1 cellular context compared by ENCODE assay signal in the genomic region with DNA sequence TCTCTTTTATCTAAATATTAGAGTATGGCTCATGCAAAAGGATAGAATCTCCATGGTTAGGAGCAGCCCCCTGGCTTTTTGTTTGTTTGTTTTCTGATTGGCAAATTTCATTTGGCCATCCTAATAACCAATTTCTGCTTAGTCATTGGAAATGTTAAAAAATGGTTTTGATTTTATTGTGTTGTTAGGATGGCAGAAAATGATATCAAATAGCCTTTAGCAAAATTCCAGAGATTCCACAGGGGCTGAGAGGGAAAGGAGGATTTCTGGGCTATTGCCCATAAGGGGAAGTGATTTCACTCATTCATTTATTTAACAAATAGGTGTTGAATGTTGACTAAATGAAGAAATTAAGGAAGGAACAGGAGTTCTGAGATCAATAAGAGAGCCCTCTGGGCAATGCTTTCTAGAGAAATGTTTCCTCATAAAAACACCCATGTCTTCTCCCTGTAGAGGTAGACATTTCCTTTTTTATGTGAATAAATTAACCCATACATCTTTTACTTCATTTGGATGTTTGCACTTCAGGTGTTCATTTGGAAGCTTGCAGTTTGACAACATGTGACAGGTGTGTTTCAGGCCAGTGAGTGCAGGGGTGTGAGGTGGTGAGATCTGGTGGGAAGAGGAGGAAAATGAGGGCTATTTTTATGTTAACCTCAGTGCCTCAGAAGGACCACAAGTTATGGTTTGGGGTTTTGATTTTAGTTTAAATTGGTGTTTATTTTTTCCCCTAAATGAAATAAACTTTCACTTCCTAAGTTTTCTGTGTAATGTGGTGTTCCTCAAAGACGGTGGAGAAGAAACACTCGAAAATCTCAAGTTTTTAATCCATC.
TF ChIP-seq lines count a peak whose summit lies in the region.

No MANE protein-coding gene starts in this region.

TF ChIP-seq in WTC11, 78 proteins besides CTCF, POLR2A, EP300 and RAD21:
- TF ChIP-seq, protein P1, sequence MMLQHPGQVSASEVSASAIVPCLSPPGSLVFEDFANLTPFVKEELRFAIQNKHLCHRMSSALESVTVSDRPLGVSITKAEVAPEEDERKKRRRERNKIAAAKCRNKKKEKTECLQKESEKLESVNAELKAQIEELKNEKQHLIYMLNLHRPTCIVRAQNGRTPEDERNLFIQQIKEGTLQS (CRISPR knock-in tag; conservative IDR thresholded peaks at IDR 0.05), result no peak
- TF ChIP-seq, protein P2, sequence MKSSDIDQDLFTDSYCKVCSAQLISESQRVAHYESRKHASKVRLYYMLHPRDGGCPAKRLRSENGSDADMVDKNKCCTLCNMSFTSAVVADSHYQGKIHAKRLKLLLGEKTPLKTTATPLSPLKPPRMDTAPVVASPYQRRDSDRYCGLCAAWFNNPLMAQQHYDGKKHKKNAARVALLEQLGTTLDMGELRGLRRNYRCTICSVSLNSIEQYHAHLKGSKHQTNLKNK (CRISPR knock-in tag; IDR thresholded peaks at IDR 0.05), result no peak
- TF ChIP-seq TCF7 (CRISPR knock-in tag; IDR thresholded peaks at IDR 0.05; ENCODE audit: low read depth) (no peak), RELA (CRISPR knock-in tag; IDR thresholded peaks at IDR 0.05; ENCODE audit: borderline replicate concordance) (no peak), ESRRA (CRISPR knock-in tag; IDR thresholded peaks at IDR 0.05; ENCODE audit: borderline replicate concordance) (no peak), EMX1 (CRISPR knock-in tag; IDR thresholded peaks at IDR 0.05) (no peak), CBFB (CRISPR knock-in tag; IDR thresholded peaks at IDR 0.05; ENCODE audit: low read depth) (no peak), SMAD3 (CRISPR knock-in tag; IDR thresholded peaks at IDR 0.05; ENCODE audit: borderline replicate concordance) (no peak), JAZF1 (CRISPR knock-in tag; IDR thresholded peaks at IDR 0.05) (no peak), GABPB1 (CRISPR knock-in tag; IDR thresholded peaks at IDR 0.05) (no peak), NR1H2 (CRISPR knock-in tag; IDR thresholded peaks at IDR 0.05) (no peak), IRF2 (CRISPR knock-in tag; IDR thresholded peaks at IDR 0.05; ENCODE audit: borderline replicate concordance, low read depth) (no peak), FOXJ3 (CRISPR knock-in tag; IDR thresholded peaks at IDR 0.05; ENCODE audit: borderline replicate concordance) (no peak), ZNF263 (CRISPR knock-in tag; IDR thresholded peaks at IDR 0.05; ENCODE audit: low read depth) (no peak), ATF1 (CRISPR knock-in tag; IDR thresholded peaks at IDR 0.05) (no peak)
